Comparison of ENCODE assay signal across 8 cellular contexts in genomic region chr10:28991738-28992270, GRCh38.
DNase-seq lines count a peak whose midpoint lies in the region; ATAC-seq, FAIRE-seq and TF ChIP-seq lines count a peak whose summit lies in the region.

No MANE protein-coding gene starts in this region.

- no peak overlapping the region for H3K27ac Mint-ChIP-seq in Calu3 (ENCODE audit: unreplicated experiment)
- peak overlapping the region; percentile 78 for H3K27ac Mint-ChIP-seq in MCF 10A (ENCODE audit: low read depth, unreplicated experiment)

- H3K27me3 Mint-ChIP-seq in Calu3 (ENCODE audit: unreplicated experiment): no peaks in the 10 kb centered on the region
- no peaks in the 10 kb centered on the region for H3K27me3 Mint-ChIP-seq in MCF 10A (ENCODE audit: insufficient read depth, unreplicated experiment)

- H3K36me3 ChIP-seq in RWPE2 (ENCODE audit: low read depth): no peaks in the 10 kb centered on the region
- no peaks in the 10 kb centered on the region for H3K36me3 ChIP-seq in HepG2 (replicated peaks in 1 of 2; ENCODE audit: control insufficient read depth in 1 of 2, insufficient read depth in 2 of 2, low read length in 2 of 2)
- H3K36me3 ChIP-seq in suprapubic skin: no peaks in the 10 kb centered on the region

- peaks cover 6% of the 10 kb centered on the region for H3K4me1 ChIP-seq in RWPE2 (ENCODE audit: insufficient read depth, poor library complexity, severe bottlenecking)
- peaks cover 21% of the 10 kb centered on the region for H3K4me1 ChIP-seq in HepG2 (ENCODE audit: insufficient read depth, low read length)
- H3K4me1 ChIP-seq in suprapubic skin: no peaks in the 10 kb centered on the region

- CTCF ChIA-PET in Calu3 (lab: Charles Lee) (interaction anchor here (0.7 to 2.6 kb wide), 10 partner anchors 10 to 328 kb away, joined by 3 to 26 read pairs (median 4); partner anchors contain the start of gene BAMBI), MCF 10A (lab: Yijun Ruan, JAX) (interaction anchor here (0.6 to 2.6 kb wide), 15 partner anchors 12 to 328 kb away, joined by 3 to 19 read pairs (median 4); partner anchors contain the start of gene BAMBI), HepG2 (lab: Yijun Ruan, JAX; ENCODE audit: low intra/inter-chr PET ratio, low total read pairs) (interaction anchor here (0.7 to 2.6 kb wide), 6 partner anchors 52 to 328 kb away, joined by 3 to 24 read pairs (median 8); partner anchors contain the start of gene BAMBI)

- H3K4me3 Mint-ChIP-seq in Calu3 (ENCODE audit: low read depth, unreplicated experiment) (no peak overlapping the region), MCF 10A (ENCODE audit: unreplicated experiment) (no peak overlapping the region)

- TF ChIP-seq EP300 in HepG2 (IDR thresholded peaks at IDR 0.05; ENCODE audit: low read depth in 2 of 2, low read length in 2 of 2) (no peak), HepG2 (CRISPR knock-in tag; IDR thresholded peaks at IDR 0.05; ENCODE audit: borderline replicate concordance) (no peak), suprapubic skin (IDR thresholded peaks at IDR 0.05) (no peak)

- H3K27me3 ChIP-seq in RWPE2 (ENCODE audit: insufficient read depth, poor library complexity, severe bottlenecking) (no peaks in the 10 kb centered on the region), HepG2 (ENCODE audit: control insufficient read depth in 1 of 2, insufficient read depth in 2 of 2, low read length in 2 of 2) (no peaks in the 10 kb centered on the region), suprapubic skin (no peaks in the 10 kb centered on the region)

- H3K9ac ChIP-seq in HepG2 (ENCODE audit: insufficient read depth, low read depth, low read length): no peak overlapping the region

- no peaks in the 10 kb centered on the region for H3K9me3 ChIP-seq in RWPE2 (ENCODE audit: severe bottlenecking)
- no peaks in the 10 kb centered on the region for H3K9me3 ChIP-seq in HepG2 (ENCODE audit: low read length)
- H3K9me3 ChIP-seq in suprapubic skin: no peaks in the 10 kb centered on the region

- BruUV-seq in Calu3 (replicated peaks; lab: Mats Ljungman, UMichigan): no TSS peak
- no TSS peak for BruUV-seq in MCF 10A (replicated peaks; lab: Mats Ljungman, UMichigan)
- BruUV-seq in HepG2 (replicated peaks; lab: Mats Ljungman, UMichigan): no TSS peak

- no peaks in the 10 kb centered on the region for H4K20me1 ChIP-seq in HepG2 (ENCODE audit: insufficient read depth, low read length)

- H3K9me3 Mint-ChIP-seq in Calu3 (ENCODE audit: low read depth, unreplicated experiment): no peaks in the 10 kb centered on the region
- H3K9me3 Mint-ChIP-seq in MCF 10A (ENCODE audit: unreplicated experiment): no peaks in the 10 kb centered on the region

- DNase-seq in Calu3 (peak; percentile 74), HFF-Myc (ENCODE audit: extremely low read depth, low read depth) (peak; percentile 6), RWPE2 (ENCODE audit: low spot score) (no peak), MCF 10A (ENCODE audit: unreplicated experiment) (peak; percentile 79), HepG2 (ENCODE audit: low spot score) (peak; percentile 50), suprapubic skin (ENCODE audit: low spot score in 2 of 2) (no peak), globus pallidus (ENCODE audit: low spot score) (no peak)

- H2AFZ ChIP-seq in HepG2 (ENCODE audit: low read length): no peak overlapping the region

- H3K4me2 ChIP-seq in HepG2 (ENCODE audit: low read depth, low read length): no peak overlapping the region

- no peak overlapping the region for H3K4me3 ChIP-seq in HFF-Myc (replicated peaks; ENCODE audit: low read depth, low read length)
- no peak overlapping the region for H3K4me3 ChIP-seq in RWPE2 (ENCODE audit: severe bottlenecking)
- no peak overlapping the region for H3K4me3 ChIP-seq in HepG2 (replicated peaks in 1 of 3; ENCODE audit: insufficient read depth in 1 of 3, low read depth in 2 of 3, low read length in 3 of 3)
- H3K4me3 ChIP-seq in suprapubic skin: no peak overlapping the region

- POLR2A ChIA-PET in MCF 10A (lab: Yijun Ruan, JAX): interaction anchor here (0.7 to 1.7 kb wide), 10 partner anchors 23 to 855 kb away, joined by 3 to 13 read pairs (median 3); no protein-coding TSS in a partner anchor
- POLR2A ChIA-PET in HepG2 (lab: Yijun Ruan, JAX): interaction anchor here (1.1 to 1.5 kb wide), 3 partner anchors 43 to 315 kb away, joined by 3 read pairs; no protein-coding TSS in a partner anchor

- ATAC-seq in RWPE2 (ENCODE audit: low read depth) (0 out of 3 replicates have a peak, but pooled peaks have one; percentile 23), HepG2 (peak; percentile 85), HG03439 (IDR thresholded peaks at IDR 0.05; ENCODE audit: unreplicated experiment) (no peak)

- H3K36me3 Mint-ChIP-seq in Calu3 (ENCODE audit: insufficient read depth, unreplicated experiment) (no peaks in the 10 kb centered on the region), MCF 10A (ENCODE audit: insufficient read depth, unreplicated experiment) (no peaks in the 10 kb centered on the region)

- FAIRE-seq in HepG2 (lab: Jason Lieb, UNC): peak; percentile 71

- peak; percentile 65 for TF ChIP-seq CTCF in Calu3 (IDR thresholded peaks at IDR 0.05; ENCODE audit: unreplicated experiment)
- peak; percentile 77 for TF ChIP-seq CTCF in HFF-Myc (IDR thresholded peaks at IDR 0.05; ENCODE audit: low read depth, low read length, missing control alignments)
- peak; percentile 59 for TF ChIP-seq CTCF in RWPE2 (IDR thresholded peaks at IDR 0.05; ENCODE audit: poor library complexity, severe bottlenecking)
- peak; percentile 85 for TF ChIP-seq CTCF in MCF 10A (IDR thresholded peaks at IDR 0.05; ENCODE audit: unreplicated experiment)
- peak; percentile 92 for TF ChIP-seq CTCF in HepG2 (CRISPR knock-in tag; IDR thresholded peaks at IDR 0.05)
- TF ChIP-seq CTCF in suprapubic skin (IDR thresholded peaks at IDR 0.05): peak; percentile 48 to 50

- H3K27ac ChIP-seq in RWPE2 (ENCODE audit: poor library complexity, severe bottlenecking) (no peak overlapping the region), HepG2 (ENCODE audit: extremely low read length, insufficient read depth, low read length) (no peak overlapping the region), suprapubic skin (no peak overlapping the region)

- TF ChIP-seq POLR2A in HepG2 (IDR thresholded peaks at IDR 0.05; ENCODE audit: insufficient read depth in 1 of 2, low read depth in 2 of 2, low read length in 2 of 2): no peak
- no peak for TF ChIP-seq POLR2A in suprapubic skin (IDR thresholded peaks at IDR 0.05)

- 3% methylated on average over 1 of the region's 1 CpG for WGBS in HepG2 (ENCODE audit: low lambda C conversion rate)
- 29% methylated on average over 1 of the region's 1 CpG for WGBS in suprapubic skin

- H3K4me1 Mint-ChIP-seq in Calu3 (ENCODE audit: low read depth, unreplicated experiment) (peaks cover 20% of the 10 kb centered on the region), MCF 10A (ENCODE audit: insufficient read depth, unreplicated experiment) (peaks cover 38% of the 10 kb centered on the region)

- H3K79me2 ChIP-seq in HepG2 (ENCODE audit: insufficient read depth, low read length): no peaks in the 10 kb centered on the region

- TF ChIP-seq RAD21 in HepG2 (CRISPR knock-in tag; IDR thresholded peaks at IDR 0.05): peak; percentile 81

- intact Hi-C loops in Calu3 (cut with micrococcal nuclease; ENCODE audit: unreplicated experiment) (loop anchor here (1.0 to 2.0 kb wide), 3 partner anchors 53 to 364 kb away; no protein-coding TSS in a partner anchor), MCF 10A (cut with micrococcal nuclease) (loop anchor here (1.0 to 5.0 kb wide), 7 partner anchors 70 to 364 kb away; partner anchors contain the start of gene BAMBI), HepG2 (cut with micrococcal nuclease; ENCODE audit: unreplicated experiment) (loop anchor here (1.0 to 5.0 kb wide), 6 partner anchors 53 to 328 kb away; no protein-coding TSS in a partner anchor)

- in situ Hi-C loops in HepG2 (cut with HindIII; ENCODE audit: extremely low pct_ligation_motif_present, low pct_unique_long_range_greater_than_20kb): loop anchor here (5.0 kb wide), 1 partner anchor 315 kb away; the partner anchor contains the start of gene BAMBI

TF ChIP-seq in HepG2, 621 proteins besides CTCF, POLR2A, EP300 and RAD21 (continues in another document):
- TF ChIP-seq NFIC (IDR thresholded peaks at IDR 0.05; ENCODE audit: low read length) (0 out of 2 replicates have a peak, but pooled peaks have one; percentile 20), RAD51 (IDR thresholded peaks at IDR 0.05; ENCODE audit: borderline replicate concordance) (no peak), PHB2 (IDR thresholded peaks at IDR 0.05; ENCODE audit: partially characterized antibody) (no peak), DDIT3 (CRISPR knock-in tag; IDR thresholded peaks at IDR 0.05) (no peak), SOX6 (IDR thresholded peaks at IDR 0.05) (no peak), SOX6 (CRISPR knock-in tag; IDR thresholded peaks at IDR 0.05) (peak; percentile 8; the same call in 1 of the 2 replicates), NR2F1 (CRISPR knock-in tag; IDR thresholded peaks at IDR 0.05) (no peak), ZBTB43 (CRISPR knock-in tag; conservative IDR thresholded peaks at IDR 0.05) (no peak), EEA1 (CRISPR knock-in tag; IDR thresholded peaks at IDR 0.05; ENCODE audit: borderline replicate concordance) (no peak), ELF3 (CRISPR knock-in tag; IDR thresholded peaks at IDR 0.05) (0 out of 2 replicates have a peak, but pooled peaks have one; percentile 20), SP1 (IDR thresholded peaks at IDR 0.05) (no peak), SP1 (CRISPR knock-in tag; IDR thresholded peaks at IDR 0.05) (no peak), MXD3 (CRISPR knock-in tag; IDR thresholded peaks at IDR 0.05) (no peak), ADNP (CRISPR knock-in tag; IDR thresholded peaks at IDR 0.05) (no peak), MZF1 (CRISPR knock-in tag; IDR thresholded peaks at IDR 0.05; ENCODE audit: borderline replicate concordance) (no peak), ESRRA (CRISPR knock-in tag; IDR thresholded peaks at IDR 0.05; ENCODE audit: low read depth) (no peak)

Comparison
In these comparisons a context has a peak if more than half of its experiments do, and no peak if none do; other contexts are left out.
1. DNase-seq: peak in Calu3 (single experiment), HFF-Myc (single experiment), MCF 10A (single experiment) and HepG2 (single experiment); none in RWPE2 (single experiment), suprapubic skin (0 of 2) and globus pallidus (single experiment).
2. Peak in every context shown above with its lines, with median percentiles within 50 percentile points of each other: CTCF ChIP-seq.